In the genomic region with DNA sequence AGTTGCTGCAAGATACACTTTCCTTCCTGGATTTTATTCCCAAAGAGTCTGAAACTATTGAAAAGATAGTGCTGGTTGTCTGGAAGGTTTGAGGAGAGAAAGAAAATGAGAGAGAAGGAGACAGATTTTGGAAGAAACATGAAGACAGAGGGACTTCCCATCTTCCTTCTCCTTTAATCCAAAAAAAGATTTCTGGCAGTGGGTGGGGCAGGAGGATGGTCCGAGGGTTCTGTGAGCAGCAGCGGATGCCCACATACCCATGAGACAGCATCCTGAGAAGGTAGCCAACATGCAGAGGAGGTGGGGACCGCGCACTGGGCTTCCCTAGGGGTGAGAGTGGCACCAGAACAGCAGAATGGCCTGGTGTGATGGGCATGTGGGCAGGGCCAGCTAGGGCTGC, we compare ENCODE assay signal across 6 cellular contexts.
"Had no signal": no experiment of that assay in that cellular context is flagged by ENCODE, and none has a peak within 500 bp of the region (broad histone marks: within the 10 kb centered on the region; RNA-seq: fewer than 3 reads in every experiment).

No MANE protein-coding gene starts in this region.

- H3K4me3 ChIP-seq: GM23248, HAP-1, K562 had no signal

- H3K36me3 ChIP-seq: HAP-1 had no signal

- H3K9ac ChIP-seq: GM23248 had no signal

- H3K27ac ChIP-seq: GM23248 had no signal

- H2AFZ ChIP-seq: GM23248 had no signal

- DNase-seq: GM23248, GOT3, HFFc6, IMR-90 had no signal

- H3K4me1 ChIP-seq: HAP-1 had no signal

- H3K9me3 ChIP-seq: HAP-1 had no signal
